In the genomic region with DNA sequence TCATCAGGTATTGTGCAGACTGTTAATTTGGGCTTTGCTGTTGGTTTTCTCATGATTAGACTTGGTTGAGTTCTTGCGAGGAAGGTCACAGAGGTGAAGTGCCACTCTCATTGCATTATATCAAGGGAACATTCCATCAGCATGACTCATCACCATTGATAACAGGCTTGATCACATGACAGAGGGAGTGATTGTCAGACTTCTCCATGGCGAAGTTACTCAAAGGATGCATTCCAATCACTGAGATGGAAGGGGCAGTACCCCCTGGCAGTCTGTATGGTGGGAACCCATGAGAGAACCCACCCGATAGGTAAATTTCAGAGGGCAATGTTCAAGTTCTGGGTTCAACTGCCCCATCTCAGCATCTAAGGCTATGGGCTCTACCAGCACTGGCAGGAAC, we compare ENCODE assay signal across 13 cellular contexts. TPM values are rescaled to one million over a fixed set of nuclear protein-coding genes. Genes with fewer than 3 reads are reported as not detected.
DNase-seq lines count a peak whose midpoint lies in the region; ATAC-seq and TF ChIP-seq lines count a peak whose summit lies in the region.
"Had no signal": no experiment of that assay in that cellular context is flagged by ENCODE, and none has a peak within 500 bp of the region (broad histone marks: within the 10 kb centered on the region; RNA-seq: fewer than 3 reads in every experiment).

No MANE protein-coding gene starts in this region.

- 60 to 85% methylated on average over 1 to 3 of the region's 3 CpGs for WGBS in transverse colon (ENCODE audit: low coverage in 1 of 2), 2 donors

- TF ChIP-seq CTCF in transverse colon (IDR thresholded peaks at IDR 0.05): no peak

- peaks cover 10 to 44% (median 27%) of the 10 kb centered on the region in 4 donors for H3K4me1 ChIP-seq in transverse colon

- in situ Hi-C loops in SK-MEL-5 (cut with HindIII; ENCODE audit: low pct_unique_long_range_greater_than_20kb, low sequenced_read_pairs): no loop called here
- in situ Hi-C loops in transverse colon (cut with MboI; ENCODE audit: low pct_ligation_motif_present in 1 of 4, low pct_unique_long_range_greater_than_20kb in 1 of 4, low sequenced_read_pairs in 3 of 4): no loop called here

- DNase-seq in NCI-H2227 (lab: John Stamatoyannopoulos, UW; ENCODE audit: unreplicated experiment) (peak; percentile 33), NCI-H2227 treated with DMSO at 0.1 percent for 48 hours (lab: John Stamatoyannopoulos, UW) (no peak), SK-MEL-5 (ENCODE audit: low read depth, low spot score) (peak; percentile 41), foreskin melanocyte (peak; percentile 34), transverse colon (peak; percentile 0), activated T-cell treated with anti-CD3 and anti-CD28 coated beads for 4 hours (no peak)
- DNase-seq: activated CD8-positive, alpha-beta T cell treated with anti-CD3 and anti-CD28 coated beads for 36 hours; NCI-H82; spleen had no signal

- no peaks in the 10 kb centered on the region for H3K9me3 ChIP-seq in transverse colon
- H3K9me3 ChIP-seq: spleen had no signal

- no peak for TF ChIP-seq EP300 in transverse colon (IDR thresholded peaks at IDR 0.05; ENCODE audit: low read depth)

- H3K36me3 ChIP-seq in transverse colon: no peaks in the 10 kb centered on the region
- H3K36me3 ChIP-seq: spleen had no signal

- no peaks in the 10 kb centered on the region for H3K27me3 ChIP-seq in transverse colon
- H3K27me3 ChIP-seq: spleen had no signal

- intact Hi-C loops in transverse colon (cut with DNase I; ENCODE audit: low total_unique reads): loop anchor here (10.0 kb wide), 1 partner anchor 86 kb away; no protein-coding TSS in a partner anchor

- H3K27ac ChIP-seq in transverse colon: no peak overlapping the region
- H3K27ac ChIP-seq: spleen had no signal

- TF ChIP-seq POLR2A in transverse colon (IDR thresholded peaks at IDR 0.05): no peak

- no peak overlapping the region for H3K4me3 ChIP-seq in transverse colon
- H3K4me3 ChIP-seq: spleen had no signal

- ATAC-seq in HG02840 (IDR thresholded peaks at IDR 0.05; ENCODE audit: low FRiP score, unreplicated experiment) (no peak), GM21367 (IDR thresholded peaks at IDR 0.05; ENCODE audit: unreplicated experiment) (no peak)
- ATAC-seq: activated CD8-positive, alpha-beta T cell treated with anti-CD3 and anti-CD28 coated beads for 36 hours; naive thymus-derived CD4-positive, alpha-beta T cell had no signal

RNA-seq across cellular contexts. Expression of gene P2RY2, which starts 19.4 kb away (rescaled TPM):
- 0.05 TPM in 1 of 2 replicates, not detected in the other for total RNA-seq in SK-MEL-5 (2014; rRNA removed; shearing (Covaris generic))
- polyA plus RNA-seq in SK-MEL-5 (2015; cell fraction: cytosol; rRNA removed): 0.06 and 0.48 TPM in 2 replicates
- 0.16 TPM in 1 of 2 replicates, not detected in the other for polyA plus RNA-seq in SK-MEL-5 (2015; cell fraction: nucleus; rRNA removed)
- 10 to 100 TPM in 3 of 4 donors, 1 to 10 TPM in 1; 8.6 to 21.4 (median 12.6) TPM for total RNA-seq in transverse colon
- total RNA-seq: activated CD8-positive, alpha-beta T cell treated with anti-CD3 and anti-CD28 coated beads for 36 hours had no signal
- polyA plus RNA-seq: AG04450; naive thymus-derived CD4-positive, alpha-beta T cell had no signal

RNA-seq across cellular contexts. Expression of gene FCHSD2, which starts 56.6 kb away (rescaled TPM):
- total RNA-seq in SK-MEL-5 (2014; rRNA removed; shearing (Covaris generic)): 7.8 and 8.2 TPM in 2 replicates
- polyA plus RNA-seq in SK-MEL-5 (2015; cell fraction: cytosol; rRNA removed): 19.8 and 30.3 TPM in 2 replicates
- 25.1 and 28.9 TPM in 2 replicates for polyA plus RNA-seq in SK-MEL-5 (2015; cell fraction: nucleus; rRNA removed)
- total RNA-seq in transverse colon: 10 to 100 TPM in 3 of 4 donors, 1 to 10 TPM in 1; 9.1 to 15.9 (median 15.0) TPM

Comparison
In these comparisons a context has a peak if more than half of its experiments do, and no peak if none do; other contexts are left out.
1. DNase-seq: peak in NCI-H2227 (single experiment), SK-MEL-5 (single experiment), foreskin melanocyte (single experiment) and transverse colon (single experiment); none in NCI-H2227 treated with DMSO at 0.1 percent for 48 hours (single experiment) and activated T-cell treated with anti-CD3 and anti-CD28 coated beads for 4 hours (single experiment).